Comparison of ENCODE assay signal across 9 cellular contexts in the genomic region with DNA sequence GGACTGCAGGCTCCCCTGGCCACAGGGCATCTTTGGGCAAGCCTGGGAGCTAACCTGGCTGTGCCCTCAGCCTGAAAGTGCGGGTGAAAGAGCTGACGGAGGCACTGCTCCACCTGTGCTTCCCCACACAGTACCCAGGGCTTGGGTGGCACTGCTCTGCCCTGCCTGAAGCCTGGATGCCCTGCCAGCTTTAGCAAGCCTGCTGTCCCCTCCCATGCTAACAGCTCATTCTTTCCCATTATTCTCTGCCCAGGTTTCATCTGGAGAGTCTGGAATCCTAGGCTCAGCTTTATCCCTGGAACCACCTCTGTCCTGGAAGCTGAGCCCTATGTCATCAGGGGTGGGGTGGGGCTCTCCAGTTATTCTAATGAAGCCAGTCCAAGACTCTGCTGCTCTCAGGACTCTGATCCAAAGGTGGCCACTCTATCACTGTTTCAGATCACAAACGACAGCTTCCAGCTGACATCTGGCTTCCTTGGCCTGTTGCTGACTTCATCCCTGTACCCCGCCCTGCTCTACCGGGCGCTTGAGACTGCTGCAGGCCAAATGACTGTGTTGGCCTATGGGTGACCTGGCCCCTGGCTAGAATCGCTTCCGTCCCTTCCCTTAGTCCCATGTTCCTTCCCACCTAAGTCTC. TPM values are rescaled to one million over a fixed set of nuclear protein-coding genes. Genes with fewer than 3 reads are reported as not detected.
DNase-seq lines count a peak whose midpoint lies in the region; ATAC-seq and TF ChIP-seq lines count a peak whose summit lies in the region.
"Had no signal": no experiment of that assay in that cellular context is flagged by ENCODE, and none has a peak within 500 bp of the region (broad histone marks: within the 10 kb centered on the region; RNA-seq: fewer than 3 reads in every experiment).

No MANE protein-coding gene starts in this region.

- H3K36me3 ChIP-seq in OCI-LY3 (replicated peaks; ENCODE audit: low read depth, low read length), result peaks cover 2% of the 10 kb centered on the region

- TF ChIP-seq CTCF in OCI-LY3 (IDR thresholded peaks at IDR 0.05; ENCODE audit: low read depth, low read length), result no peak
- no peak for TF ChIP-seq CTCF in nephron progenitor cell (IDR thresholded peaks at IDR 0.05)

- H3K27ac Mint-ChIP-seq in nephron progenitor cell, result peak overlapping the region; percentile 96

- H3K36me3 Mint-ChIP-seq in nephron progenitor cell (ENCODE audit: low read depth), result peaks cover 34% of the 10 kb centered on the region

- peaks cover 45% of the 10 kb centered on the region for H4K20me1 ChIP-seq in OCI-LY3 (ENCODE audit: insufficient read depth, low read length)

- peak overlapping the region; percentile 58 for H3K4me2 ChIP-seq in OCI-LY3 (ENCODE audit: low read length)

- ATAC-seq in esophagus mucosa, result peak; percentile 79
- ATAC-seq in GM21825 (IDR thresholded peaks at IDR 0.05; ENCODE audit: unreplicated experiment), result no peak
- ATAC-seq in GM21515 (IDR thresholded peaks at IDR 0.05; ENCODE audit: unreplicated experiment), result no peak

- H3K9ac ChIP-seq in OCI-LY3 (ENCODE audit: low read length), result no peak overlapping the region

- H3K27ac ChIP-seq in OCI-LY3 (ENCODE audit: low read length), result no peak overlapping the region

- no peak overlapping the region for H2AFZ ChIP-seq in OCI-LY3 (ENCODE audit: low read depth, low read length)

- no peaks in the 10 kb centered on the region for H3K79me2 ChIP-seq in OCI-LY3 (ENCODE audit: low read length)

- peaks cover 32% of the 10 kb centered on the region for H3K27me3 ChIP-seq in OCI-LY3 (ENCODE audit: low read depth, low read length)

- H3K4me1 ChIP-seq in OCI-LY3 (ENCODE audit: low read length), result peaks cover 56% of the 10 kb centered on the region

- no peaks in the 10 kb centered on the region for H3K27me3 Mint-ChIP-seq in nephron progenitor cell (ENCODE audit: low read depth, poor library complexity)

- no peaks in the 10 kb centered on the region for H3K9me3 ChIP-seq in OCI-LY3 (ENCODE audit: insufficient read depth, low read length)

- H3K4me1 Mint-ChIP-seq in nephron progenitor cell, result peaks cover 56% of the 10 kb centered on the region

- DNase-seq in AG20443 (ENCODE audit: low spot score), result peak; percentile 83
- DNase-seq in nephron progenitor cell, result no peak
- no peak for DNase-seq in NCI-H1417 treated with DMSO at 0.1 percent for 48 hours (lab: John Stamatoyannopoulos, UW)
- DNase-seq in NCI-H187 treated with DMSO at 0.1 percent for 48 hours (lab: John Stamatoyannopoulos, UW), result no peak
- DNase-seq: effector CD4-positive, alpha-beta T cell had no signal

- H3K9me3 Mint-ChIP-seq in nephron progenitor cell, result no peaks in the 10 kb centered on the region

- no peak overlapping the region for H3K4me3 ChIP-seq in OCI-LY3 (ENCODE audit: low read length)

- no peak overlapping the region for H3K4me3 Mint-ChIP-seq in nephron progenitor cell

RNA-seq across cellular contexts. Expression of a gene that starts 29.3 kb away (rescaled TPM):
- total RNA-seq in esophagus mucosa, result 2.3 TPM

RNA-seq across cellular contexts. Expression of a gene that starts 42.4 kb away (rescaled TPM):
- total RNA-seq in esophagus mucosa, result 32.3 TPM

RNA-seq across cellular contexts. Expression of a gene that starts 54.3 kb away (rescaled TPM):
- total RNA-seq in esophagus mucosa, result 29.1 TPM

RNA-seq across cellular contexts. Expression of a gene that starts 59.1 kb away (rescaled TPM):
- 1.2 TPM for total RNA-seq in esophagus mucosa
